In genomic region chr2:237672731-237673129, GRCh38 we compare ENCODE assay signal across 7 cellular contexts. TPM values are rescaled to one million over a fixed set of nuclear protein-coding genes. Genes with fewer than 3 reads are reported as not detected.
DNase-seq lines count a peak whose midpoint lies in the region; ATAC-seq and TF ChIP-seq lines count a peak whose summit lies in the region.

No MANE protein-coding gene starts in this region.

- CTCF ChIA-PET in Panc1 (lab: Charles Lee), result interaction anchor here (0.6 to 3.1 kb wide), 6 partner anchors 9 to 200 kb away, joined by 3 to 23 read pairs (median 10); no protein-coding TSS in a partner anchor

- no TSS peak for BruUV-seq in Panc1 (replicated peaks; lab: Mats Ljungman, UMichigan)

- H4K20me1 ChIP-seq in DND-41 (ENCODE audit: insufficient read depth, low read length), result no peaks in the 10 kb centered on the region

- no peak overlapping the region; the same call in 1 of the 2 replicates for H3K27ac ChIP-seq in DND-41 (ENCODE audit: low read length)
- H3K27ac ChIP-seq in Panc1 (ENCODE audit: low read length), result peak overlapping the region; percentile 77
- H3K27ac ChIP-seq in coronary artery, result peak overlapping the region; percentile 93 to 96
- peak overlapping the region; percentile 81 for H3K27ac ChIP-seq in skeletal muscle tissue (ENCODE audit: low read depth, low read length)

- H3K9ac ChIP-seq in DND-41 (ENCODE audit: low read depth, low read length), result peak overlapping the region; percentile 60
- H3K9ac ChIP-seq in skeletal muscle tissue (ENCODE audit: low read depth in 1 of 3, low read length in 3 of 3), result peak overlapping the region in 2 of 3 donors; percentile 46 to 51

- H3K27me3 ChIP-seq in DND-41 (ENCODE audit: insufficient read depth, low read length, poor library complexity), result peaks cover 7% of the 10 kb centered on the region
- H3K27me3 ChIP-seq in Panc1 (ENCODE audit: control insufficient read depth, insufficient read depth, low read length), result no peaks in the 10 kb centered on the region
- H3K27me3 ChIP-seq in skeletal muscle tissue (ENCODE audit: control insufficient read depth in 3 of 3, insufficient read depth in 3 of 3, low read length in 3 of 3), result no peaks in the 10 kb centered on the region

- TF ChIP-seq CTCF in DND-41 (IDR thresholded peaks at IDR 0.05; ENCODE audit: borderline replicate concordance, extremely low read depth, low read length, poor library complexity, severe bottlenecking), result no peak
- TF ChIP-seq CTCF in Panc1 (IDR thresholded peaks at IDR 0.05), result no peak
- TF ChIP-seq CTCF in coronary artery (IDR thresholded peaks at IDR 0.05), result no peak

- H3K79me2 ChIP-seq in DND-41 (ENCODE audit: insufficient read depth, low read length), result no peaks in the 10 kb centered on the region

- H3K9me3 ChIP-seq in DND-41 (ENCODE audit: insufficient read depth, low read length, severe bottlenecking) (no peaks in the 10 kb centered on the region), Panc1 (ENCODE audit: control insufficient read depth, insufficient read depth, low read depth, low read length) (no peaks in the 10 kb centered on the region), skeletal muscle tissue (ENCODE audit: control insufficient read depth in 3 of 3, low read length in 3 of 3) (no peaks in the 10 kb centered on the region)

- in situ Hi-C loops in Panc1 (cut with HindIII; ENCODE audit: low pct_unique_long_range_greater_than_20kb, low sequenced_read_pairs), result no loop called here

- intact Hi-C loops in Panc1 (cut with micrococcal nuclease; ENCODE audit: unreplicated experiment), result loop anchor here (2.0 kb wide), 1 partner anchor 72 kb away; no protein-coding TSS in a partner anchor

- H3K36me3 ChIP-seq in DND-41 (ENCODE audit: insufficient read depth, low read length) (no peaks in the 10 kb centered on the region), Panc1 (ENCODE audit: control insufficient read depth, insufficient read depth, low read length) (no peaks in the 10 kb centered on the region), skeletal muscle tissue (ENCODE audit: control insufficient read depth in 3 of 3, insufficient read depth in 3 of 3, low read length in 3 of 3) (no peaks in the 10 kb centered on the region)

- H3K4me3 ChIP-seq in DND-41 (ENCODE audit: low read depth in 1 of 2, low read length in 2 of 2), result peak overlapping the region in 1 of 2 experiments; percentile 63; a peak in 2 of 4 replicates
- peak overlapping the region; percentile 47 to 69; a peak in 3 of 4 replicates for H3K4me3 ChIP-seq in Panc1 (ENCODE audit: low read depth in 2 of 2, low read length in 2 of 2)
- no peak overlapping the region for H3K4me3 ChIP-seq in coronary artery
- H3K4me3 ChIP-seq in skeletal muscle tissue (ENCODE audit: low read length in 3 of 3), result no peak overlapping the region

- peak overlapping the region; percentile 85 for H2AFZ ChIP-seq in DND-41 (ENCODE audit: low read depth, low read length)

- POLR2A ChIA-PET in Panc1 (lab: Charles Lee), result no interaction called here

- H3K4me1 ChIP-seq in DND-41 (ENCODE audit: insufficient read depth, low read length), result peaks cover 32% of the 10 kb centered on the region
- peaks cover 36% of the 10 kb centered on the region for H3K4me1 ChIP-seq in Panc1 (ENCODE audit: control insufficient read depth, insufficient read depth, low read length)
- H3K4me1 ChIP-seq in skeletal muscle tissue (ENCODE audit: control insufficient read depth in 3 of 3, insufficient read depth in 3 of 3, low read length in 3 of 3), result peaks cover 73 to 82% (median 81%) of the 10 kb centered on the region in 3 donors

- ATAC-seq in DND-41 (ENCODE audit: insufficient read depth, low read depth), result no peak
- ATAC-seq in Panc1, result no peak
- no peak for ATAC-seq in GM21423 (IDR thresholded peaks at IDR 0.05; ENCODE audit: unreplicated experiment)

- no peak for DNase-seq in DND-41
- no peak for DNase-seq in Panc1 (ENCODE audit: low read depth, low spot score)
- no peak for DNase-seq in coronary artery (ENCODE audit: low spot score)
- DNase-seq in SKM-1 (lab: John Stamatoyannopoulos, UW; ENCODE audit: unreplicated experiment), result no peak
- no peak for DNase-seq in NCI-H1092 (lab: John Stamatoyannopoulos, UW)

- peak overlapping the region; percentile 90 for H3K4me2 ChIP-seq in DND-41 (ENCODE audit: insufficient read depth, low read length)

RNA-seq across cellular contexts. Expression of gene LRRFIP1, which starts 45.3 kb away (rescaled TPM):
- total RNA-seq in Panc1 (2021; ENCODE audit: unreplicated experiment), result 121 TPM
- polyA plus RNA-seq in Panc1 (2012; ENCODE audit: insufficient read length), result 61.9 TPM
- total RNA-seq in skeletal muscle tissue, result 65.8 TPM

Comparison
In these comparisons a context has a peak if more than half of its experiments do, and no peak if none do; other contexts are left out.
1. H3K4me3 ChIP-seq: peak in Panc1 (2 of 2); none in coronary artery (single experiment) and skeletal muscle tissue (0 of 3).